In the genomic region with DNA sequence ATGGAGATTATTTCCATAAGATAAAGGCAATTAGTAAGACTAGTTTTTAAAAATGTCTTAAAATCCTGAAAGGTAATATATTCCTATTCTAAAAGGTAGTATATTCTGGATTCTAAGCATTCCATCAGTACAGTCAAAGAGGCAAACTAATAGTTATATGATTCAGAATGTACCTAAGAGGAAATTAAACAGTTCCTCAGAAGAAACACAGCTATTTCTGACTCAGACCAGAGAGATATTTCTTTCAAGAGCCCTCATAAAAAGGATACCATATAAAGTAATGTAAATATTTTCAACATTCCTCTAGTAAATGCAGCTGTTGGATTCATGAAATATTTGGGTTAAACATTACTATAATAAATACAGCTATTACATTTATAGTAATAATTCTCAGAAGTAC, we compare ENCODE assay signal across 19 cellular contexts.
"Had no signal": no experiment of that assay in that cellular context is flagged by ENCODE, and none has a peak within 500 bp of the region (broad histone marks: within the 10 kb centered on the region; RNA-seq: fewer than 3 reads in every experiment).

No MANE protein-coding gene starts in this region.

- H3K36me3 ChIP-seq: colonic mucosa, heart right ventricle, spleen had no signal

- H3K4me3 ChIP-seq: colonic mucosa, heart right ventricle, lung, psoas muscle, spleen had no signal

- H3K4me3 Mint-ChIP-seq: endodermal cell; natural killer cell treated with Interleukin-12 subunit alpha and Interleukin-12 subunit beta and Interleukin-15 and Interleukin-18, amount 100 ng/mL, for 72 hours had no signal

- H3K27ac ChIP-seq: colonic mucosa, heart right ventricle, psoas muscle, spleen had no signal

- H3K4me1 ChIP-seq: colonic mucosa, heart right ventricle, psoas muscle, spleen had no signal

- H3K9me3 Mint-ChIP-seq: natural killer cell treated with Interleukin-12 subunit alpha and Interleukin-12 subunit beta and Interleukin-15 and Interleukin-18, amount 100 ng/mL, for 72 hours had no signal

- ATAC-seq: heart right ventricle; left cardiac atrium; left ventricle myocardium superior; natural killer cell treated with Interleukin-12 subunit alpha and Interleukin-12 subunit beta and Interleukin-15 and Interleukin-18, amount 100 ng/mL, for 72 hours; psoas muscle; sciatic nerve had no signal

- DNase-seq: cerebellar nuclear complex; colonic mucosa; effector CD4-positive, alpha-beta T cell; endodermal cell; heart right ventricle; left cardiac atrium; left ventricle myocardium superior; mesenchymal stem cell; midbrain; occipital lobe; psoas muscle; spleen; stimulated activated CD4-positive, alpha-beta T cell treated with anti-CD3 and anti-CD28 coated beads, Interleukin-15, amount 100 ng/mL, for 24 hours; stimulated activated CD4-positive, alpha-beta T cell treated with anti-CD3 and anti-CD28 coated beads, Interleukin-1b, Interleukin-23, amount 100 ng/mL, for 48 hours; stimulated activated naive CD4-positive, alpha-beta T cell treated with Interleukin-2 at 50 U/mL for 16 hours; trophoblast cell had no signal

- H3K27ac Mint-ChIP-seq: endodermal cell; natural killer cell treated with Interleukin-12 subunit alpha and Interleukin-12 subunit beta and Interleukin-15 and Interleukin-18, amount 100 ng/mL, for 72 hours had no signal

- H3K27me3 Mint-ChIP-seq: natural killer cell treated with Interleukin-12 subunit alpha and Interleukin-12 subunit beta and Interleukin-15 and Interleukin-18, amount 100 ng/mL, for 72 hours had no signal

- H3K4me1 Mint-ChIP-seq: endodermal cell had no signal

- H3K27me3 ChIP-seq: colonic mucosa, heart right ventricle, spleen had no signal

- H3K9me3 ChIP-seq: colonic mucosa, heart right ventricle, psoas muscle, spleen had no signal

- H3K36me3 Mint-ChIP-seq: natural killer cell treated with Interleukin-12 subunit alpha and Interleukin-12 subunit beta and Interleukin-15 and Interleukin-18, amount 100 ng/mL, for 72 hours had no signal
